ENCODE assay signal across 21 cellular contexts in the genomic region with DNA sequence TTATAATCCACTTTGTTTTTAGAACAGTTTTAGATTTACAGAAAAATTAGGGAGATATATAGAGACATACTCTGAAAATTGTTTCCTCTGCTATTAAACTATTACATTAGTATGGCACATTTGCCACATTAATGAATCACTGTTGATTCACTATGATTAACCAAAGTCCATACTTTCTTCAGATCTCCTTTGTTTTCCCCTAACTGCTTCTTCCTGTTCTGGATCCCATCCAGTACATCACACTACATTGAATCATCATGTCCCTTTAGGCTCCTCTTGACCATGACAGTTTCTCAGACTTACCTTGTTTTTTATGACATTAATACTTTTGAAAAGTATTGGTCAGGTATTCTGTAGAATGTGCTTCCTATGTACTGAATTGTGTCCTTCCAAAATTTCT.
DNase-seq lines count a peak whose midpoint lies in the region; ATAC-seq, FAIRE-seq and TF ChIP-seq lines count a peak whose summit lies in the region.
"Had no signal": no experiment of that assay in that cellular context is flagged by ENCODE, and none has a peak within 500 bp of the region (broad histone marks: within the 10 kb centered on the region; RNA-seq: fewer than 3 reads in every experiment).

No MANE protein-coding gene starts in this region.

- no peak for TF ChIP-seq CTCF in GM23338 (conservative IDR thresholded peaks at IDR 0.05; ENCODE audit: low read depth in 2 of 2)
- TF ChIP-seq CTCF in epithelial cell of proximal tubule (conservative IDR thresholded peaks at IDR 0.05; ENCODE audit: low read depth, low read length) = no peak

- H3K9me3 Mint-ChIP-seq in GM23338 = peaks cover 27% of the 10 kb centered on the region; the same call in 2 of the 3 replicates
- H3K9me3 Mint-ChIP-seq: T-helper 2 cell treated with Interferon-gamma antibody and Interleukin-4, amounts not matched to agents 5 μg/mL and 100 μg/mL, for 36 hours had no signal

- H3K27me3 Mint-ChIP-seq in GM23338 (ENCODE audit: insufficient read depth, low read depth, poor library complexity) = no peaks in the 10 kb centered on the region
- H3K27me3 Mint-ChIP-seq: activated CD4-positive, alpha-beta T cell treated with anti-CD3 and anti-CD28 coated beads for 36 hours; activated naive CD4-positive, alpha-beta T cell treated with anti-CD3 and anti-CD28 coated beads, Interleukin-2, amount 50 U/mL, for 24 hours had no signal

- peak overlapping the region; percentile 38; the same call in 1 of the 2 replicates for H2AFZ ChIP-seq in GM23338

- no peaks in the 10 kb centered on the region for H3K4me1 ChIP-seq in GM23338 (ENCODE audit: insufficient read depth)
- H3K4me1 ChIP-seq: HAP-1 had no signal

- no peak for ATAC-seq in GM23338
- ATAC-seq in GM18868 (IDR thresholded peaks at IDR 0.05; ENCODE audit: unreplicated experiment) = no peak
- ATAC-seq: activated CD4-positive, alpha-beta T cell treated with anti-CD3 and anti-CD28 coated beads for 36 hours had no signal

- H3K9me2 ChIP-seq in GM23338 (ENCODE audit: insufficient read depth) = no peaks in the 10 kb centered on the region; the same call in 1 of the 2 replicates

- no peaks in the 10 kb centered on the region for H4K20me1 ChIP-seq in GM23338 (replicated peaks; ENCODE audit: insufficient read depth)

- no peaks in the 10 kb centered on the region for H3K4me1 Mint-ChIP-seq in GM23338
- H3K4me1 Mint-ChIP-seq: activated CD4-positive, alpha-beta T cell treated with anti-CD3 and anti-CD28 coated beads for 36 hours; activated naive CD4-positive, alpha-beta T cell treated with anti-CD3 and anti-CD28 coated beads, Interleukin-2, amount 50 U/mL, for 24 hours had no signal

- no peak for FAIRE-seq in urothelium cell line (lab: Jason Lieb, UNC)
- FAIRE-seq: kidney had no signal

- H3K27ac ChIP-seq in GM23338 (ENCODE audit: low read depth) = no peak overlapping the region
- H3K27ac ChIP-seq: cardiac muscle cell had no signal

- H3K27me3 ChIP-seq in GM23338 (ENCODE audit: insufficient read depth) = no peaks in the 10 kb centered on the region
- H3K27me3 ChIP-seq: cardiac muscle cell had no signal

- H3K79me2 ChIP-seq in GM23338 (replicated peaks; ENCODE audit: insufficient read depth) = no peaks in the 10 kb centered on the region

- H3K36me3 ChIP-seq in GM23338 (ENCODE audit: insufficient read depth) = peaks cover 5% of the 10 kb centered on the region; the same call in 1 of the 2 replicates
- H3K36me3 ChIP-seq: cardiac muscle cell, HAP-1 had no signal

- no peaks in the 10 kb centered on the region for H3F3A ChIP-seq in GM23338 (replicated peaks; ENCODE audit: low read depth)

- H3K4me3 ChIP-seq in GM23338 (no peak overlapping the region), epithelial cell of proximal tubule (ENCODE audit: low read depth, low read length) (no peak overlapping the region)
- H3K4me3 ChIP-seq: cardiac muscle cell, HAP-1 had no signal

- DNase-seq in GM23338 (ENCODE audit: low spot score) (no peak), RKO (ENCODE audit: low spot score) (peak; percentile 45), epithelial cell of proximal tubule (ENCODE audit: low read depth) (peak; percentile 75), non-pigmented ciliary epithelial cell (ENCODE audit: low read depth) (peak; percentile 56), inferior parietal cortex (ENCODE audit: extremely low spot score) (no peak), urothelium cell line (ENCODE audit: low spot score) (no peak)
- no peak for DNase-seq in activated T-cell treated with anti-CD3 and anti-CD28 coated beads, Interleukin-2, amount 50 U/mL, for 48 hours
- DNase-seq: activated CD4-positive, alpha-beta T cell treated with anti-CD3 and anti-CD28 coated beads for 36 hours; C1 segment of cervical spinal cord; DND-41; effector memory CD4-positive, alpha-beta T cell; kidney; NCI-H1105; NCI-H748 treated with DMSO at 0.1 percent for 48 hours; Right ventricle myocardium superior; stimulated activated CD4-positive, alpha-beta T cell treated with anti-CD3 and anti-CD28 coated beads, Interleukin-4, amount 100 ng/mL, for 4 hours had no signal

- no peak overlapping the region for H3K4me3 Mint-ChIP-seq in GM23338
- H3K4me3 Mint-ChIP-seq: activated CD4-positive, alpha-beta T cell treated with anti-CD3 and anti-CD28 coated beads for 36 hours; activated naive CD4-positive, alpha-beta T cell treated with anti-CD3 and anti-CD28 coated beads, Interleukin-2, amount 50 U/mL, for 24 hours; T-helper 2 cell treated with Interferon-gamma antibody and Interleukin-4, amounts not matched to agents 5 μg/mL and 100 μg/mL, for 36 hours had no signal

- peaks cover 17% of the 10 kb centered on the region; the same call in 2 of the 3 replicates for H3K36me3 Mint-ChIP-seq in GM23338 (ENCODE audit: low read depth)
- H3K36me3 Mint-ChIP-seq: activated naive CD4-positive, alpha-beta T cell treated with anti-CD3 and anti-CD28 coated beads, Interleukin-2, amount 50 U/mL, for 24 hours had no signal

- H3K27ac Mint-ChIP-seq in GM23338 = no peak overlapping the region
- H3K27ac Mint-ChIP-seq: activated CD4-positive, alpha-beta T cell treated with anti-CD3 and anti-CD28 coated beads for 36 hours; activated naive CD4-positive, alpha-beta T cell treated with anti-CD3 and anti-CD28 coated beads, Interleukin-2, amount 50 U/mL, for 24 hours; T-helper 2 cell treated with Interferon-gamma antibody and Interleukin-4, amounts not matched to agents 5 μg/mL and 100 μg/mL, for 36 hours had no signal

- no peak overlapping the region for H3K4me2 ChIP-seq in GM23338

TF ChIP-seq in GM23338, 12 proteins besides CTCF, POLR2A, EP300 and RAD21 (continues in another document):
- no peak for TF ChIP-seq ZNF331 (CRISPR knock-in tag; IDR thresholded peaks at IDR 0.05; ENCODE audit: low read depth)
- TF ChIP-seq, protein P1, sequence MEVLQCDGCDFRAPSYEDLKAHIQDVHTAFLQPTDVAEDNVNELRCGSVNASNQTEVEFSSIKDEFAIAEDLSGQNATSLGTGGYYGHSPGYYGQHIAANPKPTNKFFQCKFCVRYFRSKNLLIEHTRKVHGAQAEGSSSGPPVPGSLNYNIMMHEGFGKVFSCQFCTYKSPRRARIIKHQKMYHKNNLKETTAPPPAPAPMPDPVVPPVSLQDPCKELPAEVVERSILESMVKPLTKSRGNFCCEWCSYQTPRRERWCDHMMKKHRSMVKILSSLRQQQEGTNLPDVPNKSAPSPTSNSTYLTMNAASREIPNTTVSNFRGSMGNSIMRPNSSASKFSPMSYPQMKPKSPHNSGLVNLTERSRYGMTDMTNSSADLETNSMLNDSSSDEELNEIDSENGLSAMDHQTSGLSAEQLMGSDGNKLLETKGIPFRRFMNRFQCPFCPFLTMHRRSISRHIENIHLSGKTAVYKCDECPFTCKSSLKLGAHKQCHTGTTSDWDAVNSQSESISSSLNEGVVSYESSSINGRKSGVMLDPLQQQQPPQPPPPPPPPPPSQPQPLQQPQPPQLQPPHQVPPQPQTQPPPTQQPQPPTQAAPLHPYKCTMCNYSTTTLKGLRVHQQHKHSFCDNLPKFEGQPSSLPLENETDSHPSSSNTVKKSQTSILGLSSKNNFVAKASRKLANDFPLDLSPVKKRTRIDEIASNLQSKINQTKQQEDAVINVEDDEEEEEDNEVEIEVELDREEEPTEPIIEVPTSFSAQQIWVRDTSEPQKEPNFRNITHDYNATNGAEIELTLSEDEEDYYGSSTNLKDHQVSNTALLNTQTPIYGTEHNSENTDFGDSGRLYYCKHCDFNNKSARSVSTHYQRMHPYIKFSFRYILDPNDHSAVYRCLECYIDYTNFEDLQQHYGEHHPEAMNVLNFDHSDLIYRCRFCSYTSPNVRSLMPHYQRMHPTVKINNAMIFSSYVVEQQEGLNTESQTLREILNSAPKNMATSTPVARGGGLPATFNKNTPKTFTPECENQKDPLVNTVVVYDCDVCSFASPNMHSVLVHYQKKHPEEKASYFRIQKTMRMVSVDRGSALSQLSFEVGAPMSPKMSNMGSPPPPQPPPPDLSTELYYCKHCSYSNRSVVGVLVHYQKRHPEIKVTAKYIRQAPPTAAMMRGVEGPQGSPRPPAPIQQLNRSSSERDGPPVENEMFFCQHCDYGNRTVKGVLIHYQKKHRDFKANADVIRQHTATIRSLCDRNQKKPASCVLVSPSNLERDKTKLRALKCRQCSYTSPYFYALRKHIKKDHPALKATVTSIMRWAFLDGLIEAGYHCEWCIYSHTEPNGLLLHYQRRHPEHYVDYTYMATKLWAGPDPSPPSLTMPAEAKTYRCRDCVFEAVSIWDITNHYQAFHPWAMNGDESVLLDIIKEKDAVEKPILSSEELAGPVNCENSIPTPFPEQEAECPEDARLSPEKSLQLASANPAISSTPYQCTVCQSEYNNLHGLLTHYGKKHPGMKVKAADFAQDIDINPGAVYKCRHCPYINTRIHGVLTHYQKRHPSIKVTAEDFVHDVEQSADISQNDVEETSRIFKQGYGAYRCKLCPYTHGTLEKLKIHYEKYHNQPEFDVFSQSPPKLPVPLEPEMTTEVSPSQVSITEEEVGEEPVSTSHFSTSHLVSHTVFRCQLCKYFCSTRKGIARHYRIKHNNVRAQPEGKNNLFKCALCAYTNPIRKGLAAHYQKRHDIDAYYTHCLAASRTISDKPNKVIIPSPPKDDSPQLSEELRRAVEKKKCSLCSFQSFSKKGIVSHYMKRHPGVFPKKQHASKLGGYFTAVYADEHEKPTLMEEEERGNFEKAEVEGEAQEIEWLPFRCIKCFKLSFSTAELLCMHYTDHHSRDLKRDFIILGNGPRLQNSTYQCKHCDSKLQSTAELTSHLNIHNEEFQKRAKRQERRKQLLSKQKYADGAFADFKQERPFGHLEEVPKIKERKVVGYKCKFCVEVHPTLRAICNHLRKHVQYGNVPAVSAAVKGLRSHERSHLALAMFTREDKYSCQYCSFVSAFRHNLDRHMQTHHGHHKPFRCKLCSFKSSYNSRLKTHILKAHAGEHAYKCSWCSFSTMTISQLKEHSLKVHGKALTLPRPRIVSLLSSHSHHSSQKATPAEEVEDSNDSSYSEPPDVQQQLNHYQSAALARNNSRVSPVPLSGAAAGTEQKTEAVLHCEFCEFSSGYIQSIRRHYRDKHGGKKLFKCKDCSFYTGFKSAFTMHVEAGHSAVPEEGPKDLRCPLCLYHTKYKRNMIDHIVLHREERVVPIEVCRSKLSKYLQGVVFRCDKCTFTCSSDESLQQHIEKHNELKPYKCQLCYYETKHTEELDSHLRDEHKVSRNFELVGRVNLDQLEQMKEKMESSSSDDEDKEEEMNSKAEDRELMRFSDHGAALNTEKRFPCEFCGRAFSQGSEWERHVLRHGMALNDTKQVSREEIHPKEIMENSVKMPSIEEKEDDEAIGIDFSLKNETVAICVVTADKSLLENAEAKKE (CRISPR knock-in tag; IDR thresholded peaks at IDR 0.05) = no peak
- no peak for TF ChIP-seq JUNB (IDR thresholded peaks at IDR 0.05; ENCODE audit: unreplicated experiment)
- TF ChIP-seq CREB1 (CRISPR knock-in tag; IDR thresholded peaks at IDR 0.05; ENCODE audit: low read depth) = no peak
- no peak for TF ChIP-seq NANOG (IDR thresholded peaks at IDR 0.05; ENCODE audit: borderline replicate concordance)
- no peak for TF ChIP-seq EZH2phosphoT487 (IDR thresholded peaks at IDR 0.05; ENCODE audit: unreplicated experiment)
- TF ChIP-seq EZH2 (IDR thresholded peaks at IDR 0.05; ENCODE audit: low read depth, unreplicated experiment) = no peak
- TF ChIP-seq POLR2AphosphoS5 (IDR thresholded peaks at IDR 0.05; ENCODE audit: low read depth) = no peak

Comparison
In these comparisons a context has a peak if more than half of its experiments do, and no peak if none do; other contexts are left out.
1. DNase-seq: peak in RKO (single experiment), epithelial cell of proximal tubule (single experiment) and non-pigmented ciliary epithelial cell (single experiment); none in GM23338 (single experiment), inferior parietal cortex (single experiment), urothelium cell line (single experiment) and activated T-cell treated with anti-CD3 and anti-CD28 coated beads, Interleukin-2, amount 50 U/mL, for 48 hours (0 of 2).